9 cellular contexts compared by ENCODE assay signal in genomic region chrX:40922307-40922706, GRCh38.
DNase-seq lines count a peak whose midpoint lies in the region; ATAC-seq and TF ChIP-seq lines count a peak whose summit lies in the region.
"Had no signal": no experiment of that assay in that cellular context is flagged by ENCODE, and none has a peak within 500 bp of the region (broad histone marks: within the 10 kb centered on the region; RNA-seq: fewer than 3 reads in every experiment).

No MANE protein-coding gene starts in this region.

- CTCF ChIA-PET in HEK293T (lab: Yijun Ruan, JAX), result interaction anchor here (1.1 kb wide), 1 partner anchor 258 kb away, joined by 3 read pairs; no protein-coding TSS in a partner anchor

- H3K9ac ChIP-seq in KMS-11, result no peak overlapping the region

- H4K20me1 ChIP-seq in DOHH2 (ENCODE audit: control insufficient read depth, insufficient read depth, low read depth, low read length), result no peaks in the 10 kb centered on the region
- H4K20me1 ChIP-seq in KMS-11 (ENCODE audit: insufficient read depth), result no peaks in the 10 kb centered on the region

- H3K4me3 ChIP-seq in DOHH2 (ENCODE audit: low read length), result no peak overlapping the region
- no peak overlapping the region for H3K4me3 ChIP-seq in KMS-11 (IDR thresholded peaks at IDR 0.05; ENCODE audit: insufficient read depth, low read depth, low read length)
- H3K4me3 ChIP-seq in adrenal gland, result no peak overlapping the region
- no peak overlapping the region for H3K4me3 ChIP-seq in lower lobe of right lung

- no peak for TF ChIP-seq POLR2A in adrenal gland (IDR thresholded peaks at IDR 0.05)

- no peak overlapping the region for H3K4me2 ChIP-seq in DOHH2 (ENCODE audit: low read length)
- no peak overlapping the region for H3K4me2 ChIP-seq in KMS-11

- H3K4me1 ChIP-seq in DOHH2 (ENCODE audit: control insufficient read depth, low read length) (no peaks in the 10 kb centered on the region), KMS-11 (ENCODE audit: low read depth, poor library complexity, severe bottlenecking) (no peaks in the 10 kb centered on the region), adrenal gland (replicated peaks in 1 of 2) (no peaks in the 10 kb centered on the region), lower lobe of right lung (no peaks in the 10 kb centered on the region)

- intact Hi-C loops in adrenal gland (cut with DNase I), result no loop called here
- intact Hi-C loops in lower lobe of right lung (cut with DNase I), result no loop called here

- peaks cover 8 to 18% of the 10 kb centered on the region in 2 donors for H3K36me3 Mint-ChIP-seq in activated naive CD4-positive, alpha-beta T cell treated with anti-CD3 and anti-CD28 coated beads, Interleukin-2, amount 50 U/mL, for 72 hours

- TF ChIP-seq CTCF in DOHH2 (IDR thresholded peaks at IDR 0.05; ENCODE audit: low read depth, low read length, poor library complexity, severe bottlenecking) (peak; percentile 28), KMS-11 (conservative IDR thresholded peaks at IDR 0.05; ENCODE audit: low read depth, low read length) (peak; percentile 30; the same call in 1 of the 2 replicates), adrenal gland (IDR thresholded peaks at IDR 0.05) (peak in 5 of 6 experiments; percentile 13 to 42 (median 27)), lower lobe of right lung (IDR thresholded peaks at IDR 0.05) (peak; percentile 15)

- no peak overlapping the region for H2AFZ ChIP-seq in KMS-11 (ENCODE audit: low read depth)

- H3K9me3 Mint-ChIP-seq in activated naive CD4-positive, alpha-beta T cell treated with anti-CD3 and anti-CD28 coated beads, Interleukin-2, amount 50 U/mL, for 72 hours, result peaks cover 8 to 9% of the 10 kb centered on the region in 2 donors

- POLR2A ChIA-PET in HEK293T (lab: Yijun Ruan, JAX), result no interaction called here

- 22 to 59% (median 38%) methylated on average over 7 of the region's 7 CpGs for WGBS in adrenal gland, 4 donors

- ATAC-seq in lower lobe of right lung, result no peak
- ATAC-seq in activated naive CD4-positive, alpha-beta T cell treated with anti-CD3 and anti-CD28 coated beads, Interleukin-2, amount 50 U/mL, for 72 hours, result no peak
- ATAC-seq in GM21576 (IDR thresholded peaks at IDR 0.05; ENCODE audit: unreplicated experiment), result no peak

- no peaks in the 10 kb centered on the region for H3K9me3 ChIP-seq in DOHH2 (ENCODE audit: control insufficient read depth, insufficient read depth, low read length)
- H3K9me3 ChIP-seq in adrenal gland (replicated peaks in 1 of 3), result no peaks in the 10 kb centered on the region
- H3K9me3 ChIP-seq in lower lobe of right lung, result no peaks in the 10 kb centered on the region

- H3K79me2 ChIP-seq in DOHH2 (ENCODE audit: control insufficient read depth, low read length) (no peaks in the 10 kb centered on the region), KMS-11 (ENCODE audit: insufficient read depth, low read depth) (no peaks in the 10 kb centered on the region)

- H3K27ac ChIP-seq in DOHH2 (ENCODE audit: low read depth, low read length), result no peak overlapping the region
- no peak overlapping the region for H3K27ac ChIP-seq in KMS-11
- no peak overlapping the region for H3K27ac ChIP-seq in adrenal gland
- no peak overlapping the region for H3K27ac ChIP-seq in lower lobe of right lung

- DNase-seq in adrenal gland (peak in 1 of 7 donors; percentile 11), lower lobe of right lung (no peak), HEK293T (ENCODE audit: extremely low spot score) (no peak)
- no peak for DNase-seq in activated naive CD4-positive, alpha-beta T cell treated with anti-CD3 and anti-CD28 coated beads, Interleukin-2, amount 50 U/mL, for 72 hours (ENCODE audit: low spot score in 2 of 2)
- no peak for DNase-seq in stimulated activated CD4-positive, alpha-beta T cell treated with anti-CD3 and anti-CD28 coated beads, Interleukin-4, amount 100 ng/mL, for 4 hours
- DNase-seq: foreskin melanocyte had no signal

- H3F3A ChIP-seq in DOHH2 (ENCODE audit: control insufficient read depth, insufficient read depth), result no peaks in the 10 kb centered on the region

- H3K27me3 ChIP-seq in DOHH2 (ENCODE audit: control insufficient read depth, low read length), result no peaks in the 10 kb centered on the region
- H3K27me3 ChIP-seq in KMS-11 (ENCODE audit: insufficient read depth, low read depth), result no peaks in the 10 kb centered on the region
- no peaks in the 10 kb centered on the region for H3K27me3 ChIP-seq in adrenal gland
- no peaks in the 10 kb centered on the region for H3K27me3 ChIP-seq in lower lobe of right lung (ENCODE audit: low read depth)

- no peaks in the 10 kb centered on the region for H3K9me2 ChIP-seq in DOHH2 (replicated peaks; ENCODE audit: control insufficient read depth, low read length)

- H3K36me3 ChIP-seq in DOHH2 (ENCODE audit: control insufficient read depth, low read length), result no peaks in the 10 kb centered on the region
- H3K36me3 ChIP-seq in KMS-11 (ENCODE audit: insufficient read depth), result no peaks in the 10 kb centered on the region
- no peaks in the 10 kb centered on the region for H3K36me3 ChIP-seq in adrenal gland (replicated peaks in 1 of 2)
- no peaks in the 10 kb centered on the region for H3K36me3 ChIP-seq in lower lobe of right lung

- H3K27ac Mint-ChIP-seq in activated naive CD4-positive, alpha-beta T cell treated with anti-CD3 and anti-CD28 coated beads, Interleukin-2, amount 50 U/mL, for 72 hours, result no peak overlapping the region

TF ChIP-seq in HEK293T, 16 proteins besides CTCF, POLR2A, EP300 and RAD21:
- TF ChIP-seq LEF1 (IDR thresholded peaks at IDR 0.05; ENCODE audit: borderline replicate concordance) (no peak), ELF4 (IDR thresholded peaks at IDR 0.05) (no peak), FOXM1 (IDR thresholded peaks at IDR 0.05; ENCODE audit: borderline replicate concordance) (no peak), FOXK2 (IDR thresholded peaks at IDR 0.05) (no peak), FOXA1 (IDR thresholded peaks at IDR 0.05) (no peak), SUZ12 (IDR thresholded peaks at IDR 0.05) (no peak), ARNT (IDR thresholded peaks at IDR 0.05) (no peak), HDGF (IDR thresholded peaks at IDR 0.05; ENCODE audit: borderline replicate concordance) (no peak), CTBP1 (IDR thresholded peaks at IDR 0.05; ENCODE audit: borderline replicate concordance) (no peak), PKNOX1 (IDR thresholded peaks at IDR 0.05) (no peak), L3MBTL2 (conservative IDR thresholded peaks at IDR 0.05) (no peak), BHLHE40 (IDR thresholded peaks at IDR 0.05; ENCODE audit: borderline replicate concordance) (no peak), NFRKB (IDR thresholded peaks at IDR 0.05) (no peak), ZNF384 (IDR thresholded peaks at IDR 0.05) (no peak), TARDBP (IDR thresholded peaks at IDR 0.05) (no peak), SP1 (IDR thresholded peaks at IDR 0.05) (no peak)
TF ChIP-seq in HEK293T: peak in this region for 0.
